In the genomic region with DNA sequence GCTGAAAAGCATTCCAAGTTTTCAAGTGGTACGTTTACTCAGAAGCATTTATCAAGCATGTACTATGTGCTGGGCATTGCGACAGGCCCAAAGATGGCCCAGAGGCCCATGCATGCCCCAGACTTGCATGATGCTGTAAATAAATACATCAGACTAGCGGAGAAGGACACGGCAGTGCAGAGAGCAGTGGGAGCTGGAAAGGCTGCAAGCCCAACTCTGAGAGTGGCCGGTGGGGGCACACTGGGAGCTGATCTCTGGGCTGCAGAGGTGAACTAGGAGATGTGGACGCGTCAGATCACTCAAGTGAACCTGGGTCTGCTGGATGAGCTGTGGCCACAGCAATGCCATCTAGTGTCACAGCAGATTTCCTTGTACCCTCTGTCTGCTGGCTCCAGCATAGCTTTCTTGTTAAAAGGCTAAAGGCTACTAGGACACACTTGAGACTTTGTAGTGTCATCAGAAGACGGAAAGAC, we compare ENCODE assay signal across 15 cellular contexts.
DNase-seq lines count a peak whose midpoint lies in the region; ATAC-seq and TF ChIP-seq lines count a peak whose summit lies in the region.
"Had no signal": no experiment of that assay in that cellular context is flagged by ENCODE, and none has a peak within 500 bp of the region (broad histone marks: within the 10 kb centered on the region; RNA-seq: fewer than 3 reads in every experiment).

No MANE protein-coding gene starts in this region.

- H3K4me3 Mint-ChIP-seq in nephron (peak overlapping the region in 1 of 3 experiments; percentile 31), type B pancreatic cell (no peak overlapping the region)
- H3K4me3 Mint-ChIP-seq: activated CD4-positive, alpha-beta T cell treated with anti-CD3 and anti-CD28 coated beads for 36 hours; activated naive CD8-positive, alpha-beta T cell treated with anti-CD3 and anti-CD28 coated beads, Interleukin-2, amount 50 U/mL, for 24 hours; CD8-positive, alpha-beta memory T cell; naive thymus-derived CD4-positive, alpha-beta T cell; stimulated activated naive CD8-positive, alpha-beta T cell treated with anti-CD3 and anti-CD28 coated beads, Interleukin-15, amount 100 ng/mL, for 72 hours; T-helper 1 cell treated with Interleukin-12 subunit alpha and Interleukin-12 subunit beta and Interleukin-4 antibody, amounts not matched to agents 30 μg/mL and 1 μg/mL, for 36 hours had no signal

- H3K27me3 Mint-ChIP-seq in nephron (ENCODE audit: low read depth) (no peaks in the 10 kb centered on the region), type B pancreatic cell (no peaks in the 10 kb centered on the region)
- H3K27me3 Mint-ChIP-seq: activated CD4-positive, alpha-beta T cell treated with anti-CD3 and anti-CD28 coated beads for 36 hours; activated naive CD8-positive, alpha-beta T cell treated with anti-CD3 and anti-CD28 coated beads, Interleukin-2, amount 50 U/mL, for 24 hours; CD8-positive, alpha-beta memory T cell; naive thymus-derived CD4-positive, alpha-beta T cell; stimulated activated naive CD8-positive, alpha-beta T cell treated with anti-CD3 and anti-CD28 coated beads, Interleukin-15, amount 100 ng/mL, for 72 hours had no signal

- H3K36me3 Mint-ChIP-seq in nephron (ENCODE audit: low read depth): peaks cover 44% of the 10 kb centered on the region
- peaks cover 46% of the 10 kb centered on the region for H3K36me3 Mint-ChIP-seq in type B pancreatic cell

- TF ChIP-seq CTCF in VCaP (conservative IDR thresholded peaks at IDR 0.05) (no peak), nephron (IDR thresholded peaks at IDR 0.05; ENCODE audit: unreplicated experiment in 3 of 3) (no peak), type B pancreatic cell (conservative IDR thresholded peaks at IDR 0.05) (no peak)

- peaks cover 46% of the 10 kb centered on the region for H3K4me1 Mint-ChIP-seq in nephron
- H3K4me1 Mint-ChIP-seq in type B pancreatic cell (ENCODE audit: unreplicated experiment): peaks cover 36% of the 10 kb centered on the region
- H3K4me1 Mint-ChIP-seq: activated CD4-positive, alpha-beta T cell treated with anti-CD3 and anti-CD28 coated beads for 36 hours; activated naive CD8-positive, alpha-beta T cell treated with anti-CD3 and anti-CD28 coated beads, Interleukin-2, amount 50 U/mL, for 24 hours; CD8-positive, alpha-beta memory T cell; naive thymus-derived CD4-positive, alpha-beta T cell; stimulated activated naive CD8-positive, alpha-beta T cell treated with anti-CD3 and anti-CD28 coated beads, Interleukin-15, amount 100 ng/mL, for 72 hours had no signal

- ATAC-seq in Right ventricle myocardium inferior (peak; percentile 71), HG02571 (IDR thresholded peaks at IDR 0.05; ENCODE audit: unreplicated experiment) (no peak), GM18909 (IDR thresholded peaks at IDR 0.05; ENCODE audit: poor library complexity, unreplicated experiment) (no peak)
- ATAC-seq: activated CD4-positive, alpha-beta T cell treated with anti-CD3 and anti-CD28 coated beads for 36 hours; activated naive CD8-positive, alpha-beta T cell treated with anti-CD3 and anti-CD28 coated beads, Interleukin-2, amount 50 U/mL, for 24 hours; naive thymus-derived CD4-positive, alpha-beta T cell; stimulated activated naive CD8-positive, alpha-beta T cell treated with anti-CD3 and anti-CD28 coated beads, Interleukin-15, amount 100 ng/mL, for 72 hours had no signal

- peak overlapping the region; percentile 25; the same call in 1 of the 2 replicates for H3K27ac ChIP-seq in VCaP

- H3K27ac Mint-ChIP-seq in nephron: peak overlapping the region; percentile 56 to 89 (median 56)
- peak overlapping the region; percentile 36 for H3K27ac Mint-ChIP-seq in type B pancreatic cell
- H3K27ac Mint-ChIP-seq: activated CD4-positive, alpha-beta T cell treated with anti-CD3 and anti-CD28 coated beads for 36 hours; activated naive CD8-positive, alpha-beta T cell treated with anti-CD3 and anti-CD28 coated beads, Interleukin-2, amount 50 U/mL, for 24 hours; CD8-positive, alpha-beta memory T cell; naive thymus-derived CD4-positive, alpha-beta T cell; stimulated activated naive CD8-positive, alpha-beta T cell treated with anti-CD3 and anti-CD28 coated beads, Interleukin-15, amount 100 ng/mL, for 72 hours; T-helper 1 cell treated with Interleukin-12 subunit alpha and Interleukin-12 subunit beta and Interleukin-4 antibody, amounts not matched to agents 30 μg/mL and 1 μg/mL, for 36 hours had no signal

- H3K9me3 Mint-ChIP-seq in nephron (no peaks in the 10 kb centered on the region), type B pancreatic cell (no peaks in the 10 kb centered on the region)
- H3K9me3 Mint-ChIP-seq: activated naive CD8-positive, alpha-beta T cell treated with anti-CD3 and anti-CD28 coated beads, Interleukin-2, amount 50 U/mL, for 24 hours; CD8-positive, alpha-beta memory T cell; naive thymus-derived CD4-positive, alpha-beta T cell; stimulated activated naive CD8-positive, alpha-beta T cell treated with anti-CD3 and anti-CD28 coated beads, Interleukin-15, amount 100 ng/mL, for 72 hours; T-helper 1 cell treated with Interleukin-12 subunit alpha and Interleukin-12 subunit beta and Interleukin-4 antibody, amounts not matched to agents 30 μg/mL and 1 μg/mL, for 36 hours had no signal

- DNase-seq in Right ventricle myocardium inferior (ENCODE audit: missing footprints) (no peak), type B pancreatic cell (ENCODE audit: extremely low spot score, unreplicated experiment) (no peak), anterior cingulate cortex (lab: John Stamatoyannopoulos, UW) (no peak)
- DNase-seq: activated CD4-positive, alpha-beta T cell treated with anti-CD3 and anti-CD28 coated beads for 36 hours; activated naive CD8-positive, alpha-beta T cell treated with anti-CD3 and anti-CD28 coated beads, Interleukin-2, amount 50 U/mL, for 24 hours; activated T-cell treated with anti-CD3 and anti-CD28 coated beads, Interleukin-2, amount 50 U/mL, for 1 hour; CD8-positive, alpha-beta memory T cell; naive thymus-derived CD4-positive, alpha-beta T cell; NCI-H1092; stimulated activated naive CD8-positive, alpha-beta T cell treated with anti-CD3 and anti-CD28 coated beads, Interleukin-15, amount 100 ng/mL, for 72 hours had no signal

- intact Hi-C loops in Right ventricle myocardium inferior (cut with DNase I): no loop called here
